8 cellular contexts compared by ENCODE assay signal in the genomic region with DNA sequence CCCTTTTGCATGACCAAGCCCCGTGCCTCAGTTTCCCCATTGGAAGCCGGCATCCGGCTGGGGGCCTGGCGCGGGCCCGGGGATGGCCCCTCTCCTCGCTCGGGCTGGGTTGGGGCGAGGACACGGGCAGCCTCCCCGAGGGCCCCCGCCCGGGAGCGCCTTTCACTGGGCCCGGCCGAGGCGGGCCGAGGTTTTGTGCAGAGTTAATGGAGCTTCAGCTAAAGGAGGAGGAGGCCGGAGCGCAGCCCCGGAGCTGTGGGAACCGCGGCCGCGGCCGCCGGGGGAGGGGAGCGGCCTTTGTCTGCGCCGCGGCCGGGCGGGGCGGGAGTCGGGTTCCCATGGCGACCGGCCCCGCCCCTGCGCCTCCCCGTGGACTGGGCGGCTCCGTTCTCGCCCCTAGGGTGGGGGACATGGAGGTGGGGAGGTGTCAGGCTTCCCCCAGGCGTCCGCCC. TPM values are rescaled to one million over a fixed set of nuclear protein-coding genes. Genes with fewer than 3 reads are reported as not detected.
DNase-seq lines count a peak whose midpoint lies in the region; ATAC-seq and TF ChIP-seq lines count a peak whose summit lies in the region.

No MANE protein-coding gene starts in this region.

- H3K9me3 ChIP-seq in HEK293 (ENCODE audit: control insufficient read depth, insufficient read depth, low read depth, low read length) (no peaks in the 10 kb centered on the region), gastrocnemius medialis (no peaks in the 10 kb centered on the region)

- H3K36me3 Mint-ChIP-seq in activated naive CD8-positive, alpha-beta T cell treated with anti-CD3 and anti-CD28 coated beads, Interleukin-2, amount 50 U/mL, for 24 hours (ENCODE audit: low read depth): no peaks in the 10 kb centered on the region

- TF ChIP-seq CTCF in HEK293 (tag by site-specific recombination; IDR thresholded peaks at IDR 0.05) (no peak), gastrocnemius medialis (IDR thresholded peaks at IDR 0.05 in 4 of 5, conservative IDR thresholded peaks at IDR 0.05 in 1 of 5) (peak in 1 of 5 experiments; percentile 26)

- TF ChIP-seq POLR2A in gastrocnemius medialis (IDR thresholded peaks at IDR 0.05): no peak

- H3K27ac ChIP-seq in HEK293 (ENCODE audit: extremely low read depth, low read depth, low read length): peak overlapping the region; percentile 31; the same call in 1 of the 2 replicates
- H3K27ac ChIP-seq in gastrocnemius medialis: no peak overlapping the region

- POLR2A ChIA-PET in HEK293 (lab: Yijun Ruan, JAX): interaction anchor here (0.9 to 2.3 kb wide), 12 partner anchors 8 to 291 kb away, joined by 3 to 17 read pairs (median 7); a partner anchor contains a TSS

- no peaks in the 10 kb centered on the region for H3K9me3 Mint-ChIP-seq in activated naive CD8-positive, alpha-beta T cell treated with anti-CD3 and anti-CD28 coated beads, Interleukin-2, amount 50 U/mL, for 24 hours

- H3K36me3 ChIP-seq in HEK293 (ENCODE audit: control insufficient read depth in 2 of 2, insufficient read depth in 1 of 2, low read length in 2 of 2) (peaks cover 0 to 22% of the 10 kb centered on the region in 2 experiments; a peak in 1 of 3 replicates), gastrocnemius medialis (no peaks in the 10 kb centered on the region)

- DNase-seq in CD1c-positive myeloid dendritic cell (ENCODE audit: extremely low spot score) (peak; percentile 59), RKO (ENCODE audit: low spot score) (peak; percentile 56), left ventricle myocardium superior (peak; percentile 83), gastrocnemius medialis (no peak), GOT3 (lab: John Stamatoyannopoulos, UW) (no peak)
- peak; percentile 73 for DNase-seq in activated naive CD8-positive, alpha-beta T cell treated with anti-CD3 and anti-CD28 coated beads, Interleukin-2, amount 50 U/mL, for 24 hours

- H3K4me3 ChIP-seq in HEK293 (ENCODE audit: low read depth, low read length) (peak overlapping the region; percentile 21), gastrocnemius medialis (peak overlapping the region; percentile 37 to 77 (median 58))

- CTCF ChIA-PET in HEK293 (lab: Yijun Ruan, JAX): interaction anchor here (0.6 to 6.3 kb wide), 8 partner anchors 9 to 70 kb away, joined by 3 to 42 read pairs (median 6); a partner anchor contains a TSS

- H3K27ac Mint-ChIP-seq in activated naive CD8-positive, alpha-beta T cell treated with anti-CD3 and anti-CD28 coated beads, Interleukin-2, amount 50 U/mL, for 24 hours: no peak overlapping the region

- H3K27me3 Mint-ChIP-seq in activated naive CD8-positive, alpha-beta T cell treated with anti-CD3 and anti-CD28 coated beads, Interleukin-2, amount 50 U/mL, for 24 hours: peaks cover 5% of the 10 kb centered on the region

- peaks cover 10% of the 10 kb centered on the region for H3K4me1 Mint-ChIP-seq in activated naive CD8-positive, alpha-beta T cell treated with anti-CD3 and anti-CD28 coated beads, Interleukin-2, amount 50 U/mL, for 24 hours

- ATAC-seq in activated naive CD8-positive, alpha-beta T cell treated with anti-CD3 and anti-CD28 coated beads, Interleukin-2, amount 50 U/mL, for 24 hours: peak; percentile 12
- ATAC-seq in left ventricle myocardium superior: peak; percentile 33
- ATAC-seq in gastrocnemius medialis: peak in 1 of 2 donors; percentile 19
- ATAC-seq in GM21576 (IDR thresholded peaks at IDR 0.05; ENCODE audit: unreplicated experiment): no peak

- H3K4me1 ChIP-seq in HEK293 (ENCODE audit: control insufficient read depth, insufficient read depth, low read length): peaks cover 14% of the 10 kb centered on the region
- peaks cover 22 to 42% of the 10 kb centered on the region in 2 donors for H3K4me1 ChIP-seq in gastrocnemius medialis

- H3K4me3 Mint-ChIP-seq in activated naive CD8-positive, alpha-beta T cell treated with anti-CD3 and anti-CD28 coated beads, Interleukin-2, amount 50 U/mL, for 24 hours: peak overlapping the region; percentile 34

- in situ Hi-C loops in gastrocnemius medialis (cut with MboI; ENCODE audit: low sequenced_read_pairs in 4 of 4): loop anchor here in 2 of 4 donors (10.0 kb wide), 1 partner anchor 53 kb away; a partner anchor contains a TSS

- intact Hi-C loops in left ventricle myocardium superior (cut with micrococcal nuclease): loop anchor here (10.0 kb wide), 1 partner anchor 53 kb away; a partner anchor contains a TSS
- intact Hi-C loops in gastrocnemius medialis (cut with DNase I; ENCODE audit: low total_unique reads): loop anchor here (2.0 kb wide), 1 partner anchor 27 kb away; a partner anchor contains a TSS

- peaks cover 4 to 12% (median 9%) of the 10 kb centered on the region in 3 donors for H3K27me3 ChIP-seq in gastrocnemius medialis

TF ChIP-seq in HEK293, 187 proteins besides CTCF, POLR2A, EP300 and RAD21 (continues in another document):
- TF ChIP-seq ZSCAN30 (tag by site-specific recombination; IDR thresholded peaks at IDR 0.05) (peak; percentile 75; the same call in 1 of the 2 replicates), SP3 (tag by site-specific recombination; IDR thresholded peaks at IDR 0.05) (peak; percentile 54), ZNF324 (tag by site-specific recombination; IDR thresholded peaks at IDR 0.05) (no peak), TRIM28 (IDR thresholded peaks at IDR 0.05; ENCODE audit: borderline replicate concordance, low read length) (no peak), HOXC10 (CRISPR knock-in tag; IDR thresholded peaks at IDR 0.05) (no peak), SETDB1 (IDR thresholded peaks at IDR 0.05; ENCODE audit: insufficient read length, low read length) (no peak), ZNF830 (tag by site-specific recombination; IDR thresholded peaks at IDR 0.05; ENCODE audit: low read depth) (no peak), ZBTB8A (tag by site-specific recombination; IDR thresholded peaks at IDR 0.05) (peak; percentile 87), YY1 (tag by site-specific recombination; IDR thresholded peaks at IDR 0.05) (0 out of 2 replicates have a peak, but pooled peaks have one; percentile 13), GLI4 (tag by site-specific recombination; IDR thresholded peaks at IDR 0.05) (no peak), FEZF1 (tag by site-specific recombination; IDR thresholded peaks at IDR 0.05) (no peak), ZNF561 (tag by site-specific recombination; IDR thresholded peaks at IDR 0.05; ENCODE audit: borderline replicate concordance) (peak; percentile 62; the same call in 1 of the 2 replicates), ZNF394 (tag by site-specific recombination; IDR thresholded peaks at IDR 0.05; ENCODE audit: borderline replicate concordance) (no peak), KLF9 (tag by site-specific recombination; IDR thresholded peaks at IDR 0.05; ENCODE audit: low read depth) (peak; percentile 66), TCF7L2 (IDR thresholded peaks at IDR 0.05; ENCODE audit: borderline replicate concordance, low read depth, low read length) (no peak), ZNF23 (tag by site-specific recombination; IDR thresholded peaks at IDR 0.05; ENCODE audit: borderline replicate concordance) (no peak), KLF1 (tag by site-specific recombination; IDR thresholded peaks at IDR 0.05) (peak; percentile 95)
- TF ChIP-seq, protein P1, sequence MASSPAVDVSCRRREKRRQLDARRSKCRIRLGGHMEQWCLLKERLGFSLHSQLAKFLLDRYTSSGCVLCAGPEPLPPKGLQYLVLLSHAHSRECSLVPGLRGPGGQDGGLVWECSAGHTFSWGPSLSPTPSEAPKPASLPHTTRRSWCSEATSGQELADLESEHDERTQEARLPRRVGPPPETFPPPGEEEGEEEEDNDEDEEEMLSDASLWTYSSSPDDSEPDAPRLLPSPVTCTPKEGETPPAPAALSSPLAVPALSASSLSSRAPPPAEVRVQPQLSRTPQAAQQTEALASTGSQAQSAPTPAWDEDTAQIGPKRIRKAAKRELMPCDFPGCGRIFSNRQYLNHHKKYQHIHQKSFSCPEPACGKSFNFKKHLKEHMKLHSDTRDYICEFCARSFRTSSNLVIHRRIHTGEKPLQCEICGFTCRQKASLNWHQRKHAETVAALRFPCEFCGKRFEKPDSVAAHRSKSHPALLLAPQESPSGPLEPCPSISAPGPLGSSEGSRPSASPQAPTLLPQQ (tag by site-specific recombination; IDR thresholded peaks at IDR 0.05): peak; percentile 46; the same call in 1 of the 2 replicates
- TF ChIP-seq, protein P2, sequence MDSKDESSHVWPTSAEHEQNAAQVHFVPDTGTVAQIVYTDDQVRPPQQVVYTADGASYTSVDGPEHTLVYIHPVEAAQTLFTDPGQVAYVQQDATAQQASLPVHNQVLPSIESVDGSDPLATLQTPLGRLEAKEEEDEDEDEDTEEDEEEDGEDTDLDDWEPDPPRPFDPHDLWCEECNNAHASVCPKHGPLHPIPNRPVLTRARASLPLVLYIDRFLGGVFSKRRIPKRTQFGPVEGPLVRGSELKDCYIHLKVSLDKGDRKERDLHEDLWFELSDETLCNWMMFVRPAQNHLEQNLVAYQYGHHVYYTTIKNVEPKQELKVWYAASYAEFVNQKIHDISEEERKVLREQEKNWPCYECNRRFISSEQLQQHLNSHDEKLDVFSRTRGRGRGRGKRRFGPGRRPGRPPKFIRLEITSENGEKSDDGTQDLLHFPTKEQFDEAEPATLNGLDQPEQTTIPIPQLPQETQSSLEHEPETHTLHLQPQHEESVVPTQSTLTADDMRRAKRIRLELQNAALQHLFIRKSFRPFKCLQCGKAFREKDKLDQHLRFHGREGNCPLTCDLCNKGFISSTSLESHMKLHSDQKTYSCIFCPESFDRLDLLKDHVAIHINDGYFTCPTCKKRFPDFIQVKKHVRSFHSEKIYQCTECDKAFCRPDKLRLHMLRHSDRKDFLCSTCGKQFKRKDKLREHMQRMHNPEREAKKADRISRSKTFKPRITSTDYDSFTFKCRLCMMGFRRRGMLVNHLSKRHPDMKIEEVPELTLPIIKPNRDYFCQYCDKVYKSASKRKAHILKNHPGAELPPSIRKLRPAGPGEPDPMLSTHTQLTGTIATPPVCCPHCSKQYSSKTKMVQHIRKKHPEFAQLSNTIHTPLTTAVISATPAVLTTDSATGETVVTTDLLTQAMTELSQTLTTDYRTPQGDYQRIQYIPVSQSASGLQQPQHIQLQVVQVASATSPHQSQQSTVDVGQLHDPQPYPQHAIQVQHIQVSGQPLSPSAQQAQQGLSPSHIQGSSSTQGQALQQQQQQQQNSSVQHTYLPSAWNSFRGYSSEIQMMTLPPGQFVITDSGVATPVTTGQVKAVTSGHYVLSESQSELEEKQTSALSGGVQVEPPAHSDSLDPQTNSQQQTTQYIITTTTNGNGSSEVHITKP (tag by site-specific recombination; IDR thresholded peaks at IDR 0.05): peak; percentile 14; the same call in 1 of the 2 replicates

RNA-seq across cellular contexts. Expression of a gene that starts 1.4 kb away (rescaled TPM):
- total RNA-seq in left ventricle myocardium superior: 9.1 TPM
- total RNA-seq in gastrocnemius medialis: 1 to 10 TPM; 1.8 to 4.2 (median 3.4) TPM

RNA-seq across cellular contexts. Expression of a gene that starts 10.1 kb away (rescaled TPM):
- 15.8 TPM for total RNA-seq in left ventricle myocardium superior
- total RNA-seq in gastrocnemius medialis: 100 to 1,000 TPM; 126 to 290 (median 219) TPM

RNA-seq across cellular contexts. Expression of a gene that starts 20.5 kb away (rescaled TPM):
- 12.7 TPM for total RNA-seq in left ventricle myocardium superior
- 10 to 100 TPM in 2 of 4 donors, 1 to 10 TPM in 2; 4.1 to 24.9 (median 8.6) TPM for total RNA-seq in gastrocnemius medialis

RNA-seq across cellular contexts. Expression of a gene that starts 26.7 kb away (rescaled TPM):
- 18.4 TPM for total RNA-seq in left ventricle myocardium superior
- 10 to 100 TPM; 18.7 to 27.4 (median 19.2) TPM for total RNA-seq in gastrocnemius medialis

RNA-seq across cellular contexts. Expression of a gene that starts 35.9 kb away (rescaled TPM):
- total RNA-seq in left ventricle myocardium superior (81.7 TPM), gastrocnemius medialis (10 to 100 TPM in 1 of 4 donors, 1 to 10 TPM in 3; 8.0 to 11.8 (median 9.0) TPM)

Comparison
In these comparisons a context has a peak if more than half of its experiments do, and no peak if none do; other contexts are left out.
1. DNase-seq: peak in CD1c-positive myeloid dendritic cell (single experiment), RKO (single experiment), activated naive CD8-positive, alpha-beta T cell treated with anti-CD3 and anti-CD28 coated beads, Interleukin-2, amount 50 U/mL, for 24 hours (single experiment) and left ventricle myocardium superior (single experiment); none in gastrocnemius medialis (0 of 2) and GOT3 (single experiment).